1 cellular context compared by ENCODE assay signal in the genomic region with DNA sequence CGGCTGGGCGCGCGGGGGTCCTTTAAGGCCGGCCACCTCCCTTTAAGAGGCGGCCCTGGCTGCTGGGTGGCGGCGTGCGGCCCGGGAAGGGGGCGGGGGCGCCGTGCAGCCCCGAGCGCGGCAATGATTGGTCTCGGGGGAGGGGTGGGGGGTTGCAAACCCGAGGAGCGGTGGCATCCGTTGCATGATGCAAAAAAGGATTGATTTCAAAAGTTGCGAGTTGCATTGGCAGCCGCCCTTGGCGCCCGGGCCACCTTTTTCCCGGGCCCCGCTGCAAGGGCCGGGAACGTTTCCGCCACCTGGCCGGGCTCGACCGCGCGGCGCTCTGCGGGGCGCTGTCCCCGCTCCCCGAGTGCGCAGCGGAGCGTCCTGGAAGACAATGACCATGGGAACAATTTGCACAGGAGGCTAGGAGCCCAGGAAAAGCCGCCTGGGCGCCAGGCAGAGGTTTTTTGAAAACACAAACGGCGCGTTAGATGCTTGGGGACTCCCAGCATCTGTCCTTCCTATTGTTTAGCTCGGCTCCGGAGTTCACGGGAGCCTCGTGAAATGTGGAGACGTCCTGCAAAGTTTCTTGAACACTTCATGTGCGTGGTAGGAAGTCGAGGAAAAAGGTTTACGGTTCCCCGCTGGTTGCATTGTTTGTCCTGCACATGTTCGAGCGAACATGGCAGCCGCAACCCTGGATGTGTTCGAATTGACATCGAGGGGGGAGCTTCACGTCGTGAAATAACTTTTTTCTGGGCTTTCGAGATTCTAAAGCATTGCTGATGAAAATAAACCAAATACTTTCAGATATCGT.
TF ChIP-seq lines count a peak whose summit lies in the region.

A gene with protein sequence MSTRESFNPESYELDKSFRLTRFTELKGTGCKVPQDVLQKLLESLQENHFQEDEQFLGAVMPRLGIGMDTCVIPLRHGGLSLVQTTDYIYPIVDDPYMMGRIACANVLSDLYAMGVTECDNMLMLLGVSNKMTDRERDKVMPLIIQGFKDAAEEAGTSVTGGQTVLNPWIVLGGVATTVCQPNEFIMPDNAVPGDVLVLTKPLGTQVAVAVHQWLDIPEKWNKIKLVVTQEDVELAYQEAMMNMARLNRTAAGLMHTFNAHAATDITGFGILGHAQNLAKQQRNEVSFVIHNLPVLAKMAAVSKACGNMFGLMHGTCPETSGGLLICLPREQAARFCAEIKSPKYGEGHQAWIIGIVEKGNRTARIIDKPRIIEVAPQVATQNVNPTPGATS (minus strand): TSS at position 78 of the 802 bp plus-strand sequence. CDS start 3,343 bp downstream, outside the sequence.

TF ChIP-seq in HepG2, 621 proteins besides CTCF, POLR2A, EP300 and RAD21 (continued from another document and continues in another):
- TF ChIP-seq ZNF101 (CRISPR knock-in tag; IDR thresholded peaks at IDR 0.05; ENCODE audit: borderline replicate concordance, low read depth) (0 out of 2 replicates have a peak, but pooled peaks have one; percentile 22), TP53 (CRISPR knock-in tag; conservative IDR thresholded peaks at IDR 0.05) (no peak), ZBTB7B (CRISPR knock-in tag; IDR thresholded peaks at IDR 0.05) (0 out of 2 replicates have a peak, but pooled peaks have one; percentile 19), ZSCAN29 (CRISPR knock-in tag; conservative IDR thresholded peaks at IDR 0.05) (no peak), HES4 (CRISPR knock-in tag; IDR thresholded peaks at IDR 0.05; ENCODE audit: borderline replicate concordance) (no peak), ZNF589 (CRISPR knock-in tag; conservative IDR thresholded peaks at IDR 0.05) (no peak), ZNF530 (CRISPR knock-in tag; IDR thresholded peaks at IDR 0.05; ENCODE audit: low read depth) (no peak), HDAC1 (CRISPR knock-in tag; IDR thresholded peaks at IDR 0.05) (peak; percentile 25; the same call in 1 of the 2 replicates), BORCS8-MEF2B (CRISPR knock-in tag; IDR thresholded peaks at IDR 0.05) (0 out of 2 replicates have a peak, but pooled peaks have one; percentile 44), MED13 (CRISPR knock-in tag; IDR thresholded peaks at IDR 0.05) (no peak), CEBPG (CRISPR knock-in tag; IDR thresholded peaks at IDR 0.05) (peak; percentile 71; the same call in 1 of the 2 replicates), POLR2G (IDR thresholded peaks at IDR 0.05; ENCODE audit: low read depth, low read length) (peak; percentile 79), ZKSCAN1 (IDR thresholded peaks at IDR 0.05; ENCODE audit: low read length) (no peak), ZNF746 (CRISPR knock-in tag; IDR thresholded peaks at IDR 0.05) (no peak; the same call in 1 of the 2 replicates), JUND (CRISPR knock-in tag; IDR thresholded peaks at IDR 0.05) (no peak), ZNF383 (CRISPR knock-in tag; IDR thresholded peaks at IDR 0.05; ENCODE audit: borderline replicate concordance) (no peak), ZNF839 (CRISPR knock-in tag; IDR thresholded peaks at IDR 0.05; ENCODE audit: borderline replicate concordance) (peak; percentile 59; the same call in 1 of the 2 replicates), CREB1 (IDR thresholded peaks at IDR 0.05) (no peak), CREB1 (CRISPR knock-in tag; IDR thresholded peaks at IDR 0.05) (no peak), SOX13 (IDR thresholded peaks at IDR 0.05) (no peak), SOX13 (CRISPR knock-in tag; conservative IDR thresholded peaks at IDR 0.05 in 1 of 2, IDR thresholded peaks at IDR 0.05 in 1 of 2) (peak in 1 of 2 experiments; percentile 40; a peak in 2 of 4 replicates), ATF1 (CRISPR knock-in tag; IDR thresholded peaks at IDR 0.05) (no peak)
- TF ChIP-seq, protein P1, sequence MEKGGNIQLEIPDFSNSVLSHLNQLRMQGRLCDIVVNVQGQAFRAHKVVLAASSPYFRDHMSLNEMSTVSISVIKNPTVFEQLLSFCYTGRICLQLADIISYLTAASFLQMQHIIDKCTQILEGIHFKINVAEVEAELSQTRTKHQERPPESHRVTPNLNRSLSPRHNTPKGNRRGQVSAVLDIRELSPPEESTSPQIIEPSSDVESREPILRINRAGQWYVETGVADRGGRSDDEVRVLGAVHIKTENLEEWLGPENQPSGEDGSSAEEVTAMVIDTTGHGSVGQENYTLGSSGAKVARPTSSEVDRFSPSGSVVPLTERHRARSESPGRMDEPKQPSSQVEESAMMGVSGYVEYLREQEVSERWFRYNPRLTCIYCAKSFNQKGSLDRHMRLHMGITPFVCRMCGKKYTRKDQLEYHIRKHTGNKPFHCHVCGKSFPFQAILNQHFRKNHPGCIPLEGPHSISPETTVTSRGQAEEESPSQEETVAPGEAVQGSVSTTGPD (CRISPR knock-in tag; IDR thresholded peaks at IDR 0.05) = no peak
- TF ChIP-seq, protein P2, sequence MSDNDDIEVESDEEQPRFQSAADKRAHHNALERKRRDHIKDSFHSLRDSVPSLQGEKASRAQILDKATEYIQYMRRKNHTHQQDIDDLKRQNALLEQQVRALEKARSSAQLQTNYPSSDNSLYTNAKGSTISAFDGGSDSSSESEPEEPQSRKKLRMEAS (IDR thresholded peaks at IDR 0.05) = peak; percentile 45; the same call in 1 of the 2 replicates
- TF ChIP-seq, protein P3, sequence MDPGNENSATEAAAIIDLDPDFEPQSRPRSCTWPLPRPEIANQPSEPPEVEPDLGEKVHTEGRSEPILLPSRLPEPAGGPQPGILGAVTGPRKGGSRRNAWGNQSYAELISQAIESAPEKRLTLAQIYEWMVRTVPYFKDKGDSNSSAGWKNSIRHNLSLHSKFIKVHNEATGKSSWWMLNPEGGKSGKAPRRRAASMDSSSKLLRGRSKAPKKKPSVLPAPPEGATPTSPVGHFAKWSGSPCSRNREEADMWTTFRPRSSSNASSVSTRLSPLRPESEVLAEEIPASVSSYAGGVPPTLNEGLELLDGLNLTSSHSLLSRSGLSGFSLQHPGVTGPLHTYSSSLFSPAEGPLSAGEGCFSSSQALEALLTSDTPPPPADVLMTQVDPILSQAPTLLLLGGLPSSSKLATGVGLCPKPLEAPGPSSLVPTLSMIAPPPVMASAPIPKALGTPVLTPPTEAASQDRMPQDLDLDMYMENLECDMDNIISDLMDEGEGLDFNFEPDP (CRISPR knock-in tag; conservative IDR thresholded peaks at IDR 0.05) = no peak
- TF ChIP-seq, protein P4, sequence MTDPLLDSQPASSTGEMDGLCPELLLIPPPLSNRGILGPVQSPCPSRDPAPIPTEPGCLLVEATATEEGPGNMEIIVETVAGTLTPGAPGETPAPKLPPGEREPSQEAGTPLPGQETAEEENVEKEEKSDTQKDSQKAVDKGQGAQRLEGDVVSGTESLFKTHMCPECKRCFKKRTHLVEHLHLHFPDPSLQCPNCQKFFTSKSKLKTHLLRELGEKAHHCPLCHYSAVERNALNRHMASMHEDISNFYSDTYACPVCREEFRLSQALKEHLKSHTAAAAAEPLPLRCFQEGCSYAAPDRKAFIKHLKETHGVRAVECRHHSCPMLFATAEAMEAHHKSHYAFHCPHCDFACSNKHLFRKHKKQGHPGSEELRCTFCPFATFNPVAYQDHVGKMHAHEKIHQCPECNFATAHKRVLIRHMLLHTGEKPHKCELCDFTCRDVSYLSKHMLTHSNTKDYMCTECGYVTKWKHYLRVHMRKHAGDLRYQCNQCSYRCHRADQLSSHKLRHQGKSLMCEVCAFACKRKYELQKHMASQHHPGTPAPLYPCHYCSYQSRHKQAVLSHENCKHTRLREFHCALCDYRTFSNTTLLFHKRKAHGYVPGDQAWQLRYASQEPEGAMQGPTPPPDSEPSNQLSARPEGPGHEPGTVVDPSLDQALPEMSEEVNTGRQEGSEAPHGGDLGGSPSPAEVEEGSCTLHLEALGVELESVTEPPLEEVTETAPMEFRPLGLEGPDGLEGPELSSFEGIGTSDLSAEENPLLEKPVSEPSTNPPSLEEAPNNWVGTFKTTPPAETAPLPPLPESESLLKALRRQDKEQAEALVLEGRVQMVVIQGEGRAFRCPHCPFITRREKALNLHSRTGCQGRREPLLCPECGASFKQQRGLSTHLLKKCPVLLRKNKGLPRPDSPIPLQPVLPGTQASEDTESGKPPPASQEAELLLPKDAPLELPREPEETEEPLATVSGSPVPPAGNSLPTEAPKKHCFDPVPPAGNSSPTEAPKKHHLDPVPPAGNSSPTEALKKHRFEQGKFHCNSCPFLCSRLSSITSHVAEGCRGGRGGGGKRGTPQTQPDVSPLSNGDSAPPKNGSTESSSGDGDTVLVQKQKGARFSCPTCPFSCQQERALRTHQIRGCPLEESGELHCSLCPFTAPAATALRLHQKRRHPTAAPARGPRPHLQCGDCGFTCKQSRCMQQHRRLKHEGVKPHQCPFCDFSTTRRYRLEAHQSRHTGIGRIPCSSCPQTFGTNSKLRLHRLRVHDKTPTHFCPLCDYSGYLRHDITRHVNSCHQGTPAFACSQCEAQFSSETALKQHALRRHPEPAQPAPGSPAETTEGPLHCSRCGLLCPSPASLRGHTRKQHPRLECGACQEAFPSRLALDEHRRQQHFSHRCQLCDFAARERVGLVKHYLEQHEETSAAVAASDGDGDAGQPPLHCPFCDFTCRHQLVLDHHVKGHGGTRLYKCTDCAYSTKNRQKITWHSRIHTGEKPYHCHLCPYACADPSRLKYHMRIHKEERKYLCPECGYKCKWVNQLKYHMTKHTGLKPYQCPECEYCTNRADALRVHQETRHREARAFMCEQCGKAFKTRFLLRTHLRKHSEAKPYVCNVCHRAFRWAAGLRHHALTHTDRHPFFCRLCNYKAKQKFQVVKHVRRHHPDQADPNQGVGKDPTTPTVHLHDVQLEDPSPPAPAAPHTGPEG (CRISPR knock-in tag; IDR thresholded peaks at IDR 0.05) = 0 out of 2 replicates have a peak, but pooled peaks have one; percentile 34
- TF ChIP-seq, protein P5, sequence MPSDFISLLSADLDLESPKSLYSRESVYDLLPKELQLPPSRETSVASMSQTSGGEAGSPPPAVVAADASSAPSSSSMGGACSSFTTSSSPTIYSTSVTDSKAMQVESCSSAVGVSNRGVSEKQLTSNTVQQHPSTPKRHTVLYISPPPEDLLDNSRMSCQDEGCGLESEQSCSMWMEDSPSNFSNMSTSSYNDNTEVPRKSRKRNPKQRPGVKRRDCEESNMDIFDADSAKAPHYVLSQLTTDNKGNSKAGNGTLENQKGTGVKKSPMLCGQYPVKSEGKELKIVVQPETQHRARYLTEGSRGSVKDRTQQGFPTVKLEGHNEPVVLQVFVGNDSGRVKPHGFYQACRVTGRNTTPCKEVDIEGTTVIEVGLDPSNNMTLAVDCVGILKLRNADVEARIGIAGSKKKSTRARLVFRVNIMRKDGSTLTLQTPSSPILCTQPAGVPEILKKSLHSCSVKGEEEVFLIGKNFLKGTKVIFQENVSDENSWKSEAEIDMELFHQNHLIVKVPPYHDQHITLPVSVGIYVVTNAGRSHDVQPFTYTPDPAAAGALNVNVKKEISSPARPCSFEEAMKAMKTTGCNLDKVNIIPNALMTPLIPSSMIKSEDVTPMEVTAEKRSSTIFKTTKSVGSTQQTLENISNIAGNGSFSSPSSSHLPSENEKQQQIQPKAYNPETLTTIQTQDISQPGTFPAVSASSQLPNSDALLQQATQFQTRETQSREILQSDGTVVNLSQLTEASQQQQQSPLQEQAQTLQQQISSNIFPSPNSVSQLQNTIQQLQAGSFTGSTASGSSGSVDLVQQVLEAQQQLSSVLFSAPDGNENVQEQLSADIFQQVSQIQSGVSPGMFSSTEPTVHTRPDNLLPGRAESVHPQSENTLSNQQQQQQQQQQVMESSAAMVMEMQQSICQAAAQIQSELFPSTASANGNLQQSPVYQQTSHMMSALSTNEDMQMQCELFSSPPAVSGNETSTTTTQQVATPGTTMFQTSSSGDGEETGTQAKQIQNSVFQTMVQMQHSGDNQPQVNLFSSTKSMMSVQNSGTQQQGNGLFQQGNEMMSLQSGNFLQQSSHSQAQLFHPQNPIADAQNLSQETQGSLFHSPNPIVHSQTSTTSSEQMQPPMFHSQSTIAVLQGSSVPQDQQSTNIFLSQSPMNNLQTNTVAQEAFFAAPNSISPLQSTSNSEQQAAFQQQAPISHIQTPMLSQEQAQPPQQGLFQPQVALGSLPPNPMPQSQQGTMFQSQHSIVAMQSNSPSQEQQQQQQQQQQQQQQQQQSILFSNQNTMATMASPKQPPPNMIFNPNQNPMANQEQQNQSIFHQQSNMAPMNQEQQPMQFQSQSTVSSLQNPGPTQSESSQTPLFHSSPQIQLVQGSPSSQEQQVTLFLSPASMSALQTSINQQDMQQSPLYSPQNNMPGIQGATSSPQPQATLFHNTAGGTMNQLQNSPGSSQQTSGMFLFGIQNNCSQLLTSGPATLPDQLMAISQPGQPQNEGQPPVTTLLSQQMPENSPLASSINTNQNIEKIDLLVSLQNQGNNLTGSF (CRISPR knock-in tag; IDR thresholded peaks at IDR 0.05) = 0 out of 2 replicates have a peak, but pooled peaks have one; percentile 41
- TF ChIP-seq, protein P6, sequence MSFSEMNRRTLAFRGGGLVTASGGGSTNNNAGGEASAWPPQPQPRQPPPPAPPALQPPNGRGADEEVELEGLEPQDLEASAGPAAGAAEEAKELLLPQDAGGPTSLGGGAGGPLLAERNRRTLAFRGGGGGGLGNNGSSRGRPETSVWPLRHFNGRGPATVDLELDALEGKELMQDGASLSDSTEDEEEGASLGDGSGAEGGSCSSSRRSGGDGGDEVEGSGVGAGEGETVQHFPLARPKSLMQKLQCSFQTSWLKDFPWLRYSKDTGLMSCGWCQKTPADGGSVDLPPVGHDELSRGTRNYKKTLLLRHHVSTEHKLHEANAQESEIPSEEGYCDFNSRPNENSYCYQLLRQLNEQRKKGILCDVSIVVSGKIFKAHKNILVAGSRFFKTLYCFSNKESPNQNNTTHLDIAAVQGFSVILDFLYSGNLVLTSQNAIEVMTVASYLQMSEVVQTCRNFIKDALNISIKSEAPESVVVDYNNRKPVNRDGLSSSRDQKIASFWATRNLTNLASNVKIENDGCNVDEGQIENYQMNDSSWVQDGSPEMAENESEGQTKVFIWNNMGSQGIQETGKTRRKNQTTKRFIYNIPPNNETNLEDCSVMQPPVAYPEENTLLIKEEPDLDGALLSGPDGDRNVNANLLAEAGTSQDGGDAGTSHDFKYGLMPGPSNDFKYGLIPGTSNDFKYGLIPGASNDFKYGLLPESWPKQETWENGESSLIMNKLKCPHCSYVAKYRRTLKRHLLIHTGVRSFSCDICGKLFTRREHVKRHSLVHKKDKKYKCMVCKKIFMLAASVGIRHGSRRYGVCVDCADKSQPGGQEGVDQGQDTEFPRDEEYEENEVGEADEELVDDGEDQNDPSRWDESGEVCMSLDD (CRISPR knock-in tag; IDR thresholded peaks at IDR 0.05; ENCODE audit: borderline replicate concordance) = no peak
